In the genomic region with DNA sequence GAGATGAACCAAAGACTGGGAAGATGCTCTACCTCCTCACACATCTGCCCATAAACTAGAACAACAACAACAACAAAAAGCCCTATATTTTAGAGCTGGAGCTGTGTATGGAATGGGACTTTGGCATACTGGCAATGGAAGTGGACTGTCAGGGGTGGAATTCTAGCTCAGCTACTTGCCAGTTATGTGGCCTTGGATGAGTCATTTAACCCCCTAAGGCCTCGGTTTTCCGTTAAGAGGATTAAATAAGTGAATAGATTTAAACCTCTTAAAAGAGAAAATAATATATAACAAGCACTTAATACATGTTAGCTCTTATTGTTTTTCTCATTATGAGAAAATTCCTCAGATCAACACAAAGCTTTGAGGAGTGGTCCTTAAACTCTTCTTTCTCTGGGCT, we compare ENCODE assay signal across 35 cellular contexts.
DNase-seq lines count a peak whose midpoint lies in the region; ATAC-seq, FAIRE-seq and TF ChIP-seq lines count a peak whose summit lies in the region.
"Had no signal": no experiment of that assay in that cellular context is flagged by ENCODE, and none has a peak within 500 bp of the region (broad histone marks: within the 10 kb centered on the region; RNA-seq: fewer than 3 reads in every experiment).

No MANE protein-coding gene starts in this region.

- no peak overlapping the region for H2AFZ ChIP-seq in GM23338
- H2AFZ ChIP-seq: hepatocyte had no signal

- in situ Hi-C loops in brain microvascular endothelial cell (cut with HindIII; ENCODE audit: low pct_ligation_motif_present, low sequenced_read_pairs): loop anchor here (25.0 kb wide), 1 partner anchor 201 kb away; the partner anchor contains the start of gene BDNF

- ATAC-seq in GM23338: no peak
- ATAC-seq: gastroesophageal sphincter; naive thymus-derived CD8-positive, alpha-beta T cell had no signal

- H3K27ac ChIP-seq in brain microvascular endothelial cell: no peak overlapping the region
- H3K27ac ChIP-seq in GM23338 (ENCODE audit: low read depth): no peak overlapping the region
- H3K27ac ChIP-seq: ascending aorta, esophagus muscularis mucosa, gastroesophageal sphincter, hepatocyte, sigmoid colon, SK-N-MC had no signal

- H3K27ac Mint-ChIP-seq in GM23338: no peak overlapping the region
- H3K27ac Mint-ChIP-seq: activated naive CD8-positive, alpha-beta T cell treated with anti-CD3 and anti-CD28 coated beads, Interleukin-2, amount 10 ng/mL, durations not matched to agents 7 days and 5 days; activated T-cell treated with anti-CD3 and anti-CD28 coated beads, Interleukin-2, amount 50 U/mL, for 24 hours; CD14-positive monocyte; naive thymus-derived CD8-positive, alpha-beta T cell; progenitor cell of endocrine pancreas; T-helper 1 cell treated with Interleukin-12 subunit alpha and Interleukin-12 subunit beta and Interleukin-4 antibody, amounts not matched to agents 30 μg/mL and 1 μg/mL, for 36 hours had no signal

- no peaks in the 10 kb centered on the region for H3K27me3 ChIP-seq in brain microvascular endothelial cell (replicated peaks)
- no peaks in the 10 kb centered on the region for H3K27me3 ChIP-seq in GM23338 (ENCODE audit: insufficient read depth)
- H3K27me3 ChIP-seq: ascending aorta, esophagus muscularis mucosa, gastroesophageal sphincter, hepatocyte, sigmoid colon had no signal

- peaks cover 3% of the 10 kb centered on the region; the same call in 1 of the 2 replicates for H3K9me2 ChIP-seq in GM23338 (ENCODE audit: insufficient read depth)

- H3K79me2 ChIP-seq in GM23338 (replicated peaks; ENCODE audit: insufficient read depth): no peaks in the 10 kb centered on the region
- H3K79me2 ChIP-seq: hepatocyte had no signal

- peaks cover 3% of the 10 kb centered on the region for H3K27me3 Mint-ChIP-seq in GM23338 (ENCODE audit: insufficient read depth, low read depth, poor library complexity)
- H3K27me3 Mint-ChIP-seq: activated naive CD8-positive, alpha-beta T cell treated with anti-CD3 and anti-CD28 coated beads, Interleukin-2, amount 10 ng/mL, durations not matched to agents 7 days and 5 days; central memory CD8-positive, alpha-beta T cell; progenitor cell of endocrine pancreas had no signal

- TF ChIP-seq CTCF in brain microvascular endothelial cell (IDR thresholded peaks at IDR 0.05; ENCODE audit: low read depth, low read length, missing control alignments) (no peak), retinal pigment epithelial cell (conservative IDR thresholded peaks at IDR 0.05; ENCODE audit: low read depth, low read length) (no peak), GM23338 (conservative IDR thresholded peaks at IDR 0.05; ENCODE audit: low read depth in 2 of 2) (no peak)

- H3K36me3 ChIP-seq in brain microvascular endothelial cell (replicated peaks): no peaks in the 10 kb centered on the region
- H3K36me3 ChIP-seq in GM23338 (ENCODE audit: insufficient read depth): no peaks in the 10 kb centered on the region
- H3K36me3 ChIP-seq: ascending aorta, esophagus muscularis mucosa, gastroesophageal sphincter, sigmoid colon had no signal

- no peaks in the 10 kb centered on the region for H3K36me3 Mint-ChIP-seq in GM23338 (ENCODE audit: low read depth)
- H3K36me3 Mint-ChIP-seq: activated naive CD8-positive, alpha-beta T cell treated with anti-CD3 and anti-CD28 coated beads, Interleukin-2, amount 10 ng/mL, durations not matched to agents 7 days and 5 days; CD14-positive monocyte; naive thymus-derived CD8-positive, alpha-beta T cell had no signal

- H3K9me3 Mint-ChIP-seq in GM23338: no peaks in the 10 kb centered on the region
- H3K9me3 Mint-ChIP-seq: activated naive CD8-positive, alpha-beta T cell treated with anti-CD3 and anti-CD28 coated beads, Interleukin-2, amount 10 ng/mL, durations not matched to agents 7 days and 5 days; activated T-cell treated with anti-CD3 and anti-CD28 coated beads, Interleukin-2, amount 50 U/mL, for 24 hours; T-helper 1 cell treated with Interleukin-12 subunit alpha and Interleukin-12 subunit beta and Interleukin-4 antibody, amounts not matched to agents 30 μg/mL and 1 μg/mL, for 36 hours had no signal

- FAIRE-seq in urothelium cell line (lab: Jason Lieb, UNC): no peak
- FAIRE-seq: GM18507, GM19239 had no signal

- no peaks in the 10 kb centered on the region; the same call in 1 of the 2 replicates for H3K4me1 ChIP-seq in GM23338 (ENCODE audit: insufficient read depth)
- H3K4me1 ChIP-seq: ascending aorta, esophagus muscularis mucosa, gastroesophageal sphincter, sigmoid colon had no signal

- DNase-seq in ELR (ENCODE audit: low read depth) (peak; percentile 82), LHCN-M2 (ENCODE audit: low read depth) (peak; percentile 48), brain microvascular endothelial cell (peak; percentile 47), retinal pigment epithelial cell (ENCODE audit: low read depth) (peak; percentile 91), GM23338 (ENCODE audit: low spot score) (no peak), urothelium cell line (ENCODE audit: low spot score) (no peak), Kasumi-1 (lab: John Stamatoyannopoulos, UW) (no peak)
- DNase-seq: activated CD4-positive, alpha-beta T cell treated with anti-CD3 and anti-CD28 coated beads, Interleukin-2, amount 50 U/mL, for 1 hour; activated CD4-positive, CD25-positive, alpha-beta regulatory T cell; activated effector memory CD4-positive, alpha-beta T cell treated with anti-CD3 and anti-CD28 coated beads, Interleukin-2, amount 50 U/mL, for 16 hours; activated naive CD8-positive, alpha-beta T cell treated with anti-CD3 and anti-CD28 coated beads, Interleukin-2, amount 10 ng/mL, durations not matched to agents 7 days and 5 days; activated T-cell treated with anti-CD3 and anti-CD28 coated beads, Interleukin-2, amount 50 U/mL, for 24 hours; dermis blood vessel endothelial cell; DMS79 treated with DMSO at 0.1 percent for 48 hours; GOT3; KG1; naive thymus-derived CD8-positive, alpha-beta T cell; NCI-H1436 treated with DMSO at 0.1 percent for 48 hours; NCI-H2081 treated with DMSO at 0.1 percent for 48 hours; NCI-H774; sigmoid colon; stimulated activated CD4-positive, alpha-beta T cell treated with anti-CD3 and anti-CD28 coated beads, Interleukin-4, amount 100 ng/mL, for 24 hours; trophoblast cell had no signal

- H3F3A ChIP-seq in GM23338 (replicated peaks; ENCODE audit: low read depth): no peaks in the 10 kb centered on the region

- H3K4me3 Mint-ChIP-seq in GM23338: no peak overlapping the region
- H3K4me3 Mint-ChIP-seq: activated naive CD8-positive, alpha-beta T cell treated with anti-CD3 and anti-CD28 coated beads, Interleukin-2, amount 10 ng/mL, durations not matched to agents 7 days and 5 days; activated T-cell treated with anti-CD3 and anti-CD28 coated beads, Interleukin-2, amount 50 U/mL, for 24 hours; CD14-positive monocyte; central memory CD8-positive, alpha-beta T cell; naive thymus-derived CD8-positive, alpha-beta T cell; T-helper 1 cell treated with Interleukin-12 subunit alpha and Interleukin-12 subunit beta and Interleukin-4 antibody, amounts not matched to agents 30 μg/mL and 1 μg/mL, for 36 hours had no signal

- no peak overlapping the region for H3K4me2 ChIP-seq in GM23338
- H3K4me2 ChIP-seq: hepatocyte had no signal

- H3K4me1 Mint-ChIP-seq in GM23338: peaks cover 2% of the 10 kb centered on the region; the same call in 1 of the 3 replicates
- H3K4me1 Mint-ChIP-seq: activated naive CD8-positive, alpha-beta T cell treated with anti-CD3 and anti-CD28 coated beads, Interleukin-2, amount 10 ng/mL, durations not matched to agents 7 days and 5 days; central memory CD8-positive, alpha-beta T cell had no signal

- H3K4me3 ChIP-seq in brain microvascular endothelial cell (ENCODE audit: low read depth, low read length) (no peak overlapping the region), retinal pigment epithelial cell (ENCODE audit: low read length) (no peak overlapping the region), GM23338 (no peak overlapping the region)
- H3K4me3 ChIP-seq: ascending aorta, esophagus muscularis mucosa, gastroesophageal sphincter, hepatocyte, lung, sigmoid colon, SK-N-MC had no signal

- H4K20me1 ChIP-seq in GM23338 (replicated peaks; ENCODE audit: insufficient read depth): no peaks in the 10 kb centered on the region

TF ChIP-seq in GM23338, 12 proteins besides CTCF, POLR2A, EP300 and RAD21:
- TF ChIP-seq, protein P1, sequence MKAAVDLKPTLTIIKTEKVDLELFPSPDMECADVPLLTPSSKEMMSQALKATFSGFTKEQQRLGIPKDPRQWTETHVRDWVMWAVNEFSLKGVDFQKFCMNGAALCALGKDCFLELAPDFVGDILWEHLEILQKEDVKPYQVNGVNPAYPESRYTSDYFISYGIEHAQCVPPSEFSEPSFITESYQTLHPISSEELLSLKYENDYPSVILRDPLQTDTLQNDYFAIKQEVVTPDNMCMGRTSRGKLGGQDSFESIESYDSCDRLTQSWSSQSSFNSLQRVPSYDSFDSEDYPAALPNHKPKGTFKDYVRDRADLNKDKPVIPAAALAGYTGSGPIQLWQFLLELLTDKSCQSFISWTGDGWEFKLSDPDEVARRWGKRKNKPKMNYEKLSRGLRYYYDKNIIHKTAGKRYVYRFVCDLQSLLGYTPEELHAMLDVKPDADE (IDR thresholded peaks at IDR 0.05): no peak
- no peak for TF ChIP-seq STAT1 (IDR thresholded peaks at IDR 0.05; ENCODE audit: unreplicated experiment)
- no peak for TF ChIP-seq ZNF331 (CRISPR knock-in tag; IDR thresholded peaks at IDR 0.05; ENCODE audit: low read depth)
- TF ChIP-seq NANOG (IDR thresholded peaks at IDR 0.05; ENCODE audit: borderline replicate concordance): no peak
- no peak for TF ChIP-seq ZNF114 (CRISPR knock-in tag; IDR thresholded peaks at IDR 0.05)

Comparison
In these comparisons a context has a peak if more than half of its experiments do, and no peak if none do; other contexts are left out.
1. DNase-seq: peak in ELR (single experiment), LHCN-M2 (single experiment), brain microvascular endothelial cell (single experiment) and retinal pigment epithelial cell (single experiment); none in GM23338 (single experiment), urothelium cell line (single experiment) and Kasumi-1 (0 of 2).